35 cellular contexts compared by ENCODE assay signal in the genomic region with DNA sequence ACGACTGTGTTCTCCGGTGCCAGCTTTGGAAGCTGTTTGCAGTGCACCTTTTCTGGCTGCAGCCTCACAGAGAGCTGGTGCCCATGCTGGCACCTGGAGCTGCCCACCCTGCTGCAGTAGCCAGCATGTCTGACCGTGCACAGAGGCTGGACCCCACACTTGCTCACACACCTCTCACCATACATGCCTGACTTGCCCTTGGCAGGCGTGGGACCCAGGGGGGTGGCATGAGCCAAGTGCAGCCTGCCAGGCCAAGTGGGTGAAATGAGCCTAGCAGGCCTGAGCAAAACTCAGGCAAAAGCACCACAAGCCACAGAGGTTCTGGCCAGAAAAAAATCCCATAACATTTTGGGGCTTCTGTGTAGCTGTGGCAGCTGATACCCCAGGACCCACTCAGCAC.
"Had no signal": no experiment of that assay in that cellular context is flagged by ENCODE, and none has a peak within 500 bp of the region (broad histone marks: within the 10 kb centered on the region; RNA-seq: fewer than 3 reads in every experiment).

No MANE protein-coding gene starts in this region.

- H3K9me3 Mint-ChIP-seq: activated CD4-positive, alpha-beta T cell treated with anti-CD3 and anti-CD28 coated beads, Interleukin-2, amount 10 ng/mL, durations not matched to agents 24 days and 14 days; activated naive CD4-positive, alpha-beta T cell treated with anti-CD3 and anti-CD28 coated beads for 36 hours; activated T-helper 17 cell treated with anti-CD3 and anti-CD28 coated beads, Interleukin-2, amount 50 U/mL, for 72 hours; T-helper 1 cell treated with Interleukin-12 subunit alpha and Interleukin-12 subunit beta and Interleukin-4 antibody, amounts not matched to agents 30 μg/mL and 1 μg/mL, for 36 hours had no signal

- H3K4me3 Mint-ChIP-seq: activated B cell treated with CpG ODN at 0.5 μM for 24 hours; activated CD4-positive, alpha-beta memory T cell treated with anti-CD3 and anti-CD28 coated beads for 36 hours; activated CD4-positive, alpha-beta T cell treated with anti-CD3 and anti-CD28 coated beads, Interleukin-2, amount 10 ng/mL, durations not matched to agents 24 days and 14 days; activated CD8-positive, alpha-beta T cell treated with anti-CD3 and anti-CD28 coated beads for 36 hours; activated naive CD4-positive, alpha-beta T cell treated with anti-CD3 and anti-CD28 coated beads for 36 hours; activated naive CD8-positive, alpha-beta T cell treated with anti-CD3 and anti-CD28 coated beads for 36 hours; activated T-cell treated with anti-CD3 and anti-CD28 coated beads, Interleukin-2, amount 50 U/mL, for 4 hours; activated T-cell treated with anti-CD3 and anti-CD28 coated beads, Interleukin-2, amount 50 U/mL, for 72 hours; activated T-helper 1 cell treated with anti-CD3 and anti-CD28 coated beads, Interleukin-12 subunit alpha, Interleukin-12 subunit beta, Interleukin-2, Interleukin-4 antibody, amounts not matched to agents 30 ng/mL and 10 ng/mL and 1 ng/mL, durations not matched to agents 14 hours and 24 hours and 36 hours; activated T-helper 17 cell treated with anti-CD3 and anti-CD28 coated beads, Interleukin-2, amount 50 U/mL, for 72 hours; T-helper 1 cell treated with Interleukin-12 subunit alpha and Interleukin-12 subunit beta and Interleukin-4 antibody, amounts not matched to agents 30 μg/mL and 1 μg/mL, for 36 hours; T-helper 2 cell treated with Interferon-gamma antibody and Interleukin-4, amounts not matched to agents 5 μg/mL and 100 μg/mL, for 36 hours had no signal

- H3K36me3 Mint-ChIP-seq: activated CD4-positive, alpha-beta memory T cell treated with anti-CD3 and anti-CD28 coated beads for 36 hours; activated naive CD4-positive, alpha-beta T cell treated with anti-CD3 and anti-CD28 coated beads, Interleukin-2, amount 50 U/mL, for 72 hours; activated naive CD8-positive, alpha-beta T cell treated with anti-CD3 and anti-CD28 coated beads for 36 hours had no signal

- H3K4me1 ChIP-seq: adrenal gland, body of pancreas, breast epithelium had no signal

- H3K9me3 ChIP-seq: adrenal gland, body of pancreas had no signal

- H3K36me3 ChIP-seq: adrenal gland, brain microvascular endothelial cell, breast epithelium had no signal

- DNase-seq: activated B cell treated with CpG ODN at 0.5 μM for 24 hours; activated CD4-positive, alpha-beta memory T cell treated with anti-CD3 and anti-CD28 coated beads for 36 hours; activated CD4-positive, alpha-beta T cell treated with anti-CD3 and anti-CD28 coated beads for 4 hours; activated CD4-positive, alpha-beta T cell treated with anti-CD3 and anti-CD28 coated beads, Interleukin-2, amount 10 ng/mL, durations not matched to agents 24 days and 14 days; activated CD4-positive, alpha-beta T cell treated with anti-CD3 and anti-CD28 coated beads, Interleukin-2, amount 50 U/mL, for 1 hour; activated CD4-positive, alpha-beta T cell treated with anti-CD3 and anti-CD28 coated beads, Interleukin-2, amount 50 U/mL, for 4 hours; activated CD4-positive, CD25-positive, alpha-beta regulatory T cell treated with anti-CD3 and anti-CD28 coated beads, Interleukin-2, amount 50 U/mL, for 72 hours; activated CD8-positive, alpha-beta memory T cell treated with anti-CD3 and anti-CD28 coated beads, Interleukin-2, amount 50 U/mL, for 4 hours; activated CD8-positive, alpha-beta T cell treated with anti-CD3 and anti-CD28 coated beads for 36 hours; activated effector memory CD4-positive, alpha-beta T cell treated with anti-CD3 and anti-CD28 coated beads, Interleukin-2, amount 50 U/mL, for 16 hours; activated gamma-delta T cell treated with Interleukin-2 at 50 U/mL for 16 hours; activated naive CD4-positive, alpha-beta T cell; activated naive CD4-positive, alpha-beta T cell treated with anti-CD3 and anti-CD28 coated beads for 36 hours; activated naive CD4-positive, alpha-beta T cell treated with anti-CD3 and anti-CD28 coated beads, Interleukin-2, amount 50 U/mL, for 16 hours; activated naive CD8-positive, alpha-beta T cell treated with anti-CD3 and anti-CD28 coated beads for 36 hours; activated T-cell treated with anti-CD3 and anti-CD28 coated beads for 4 hours; activated T-cell treated with anti-CD3 and anti-CD28 coated beads, Interleukin-2, amount 50 U/mL, for 1 hour; activated T-cell treated with anti-CD3 and anti-CD28 coated beads, Interleukin-2, amount 50 U/mL, for 4 hours; activated T-cell treated with anti-CD3 and anti-CD28 coated beads, Interleukin-2, amount 50 U/mL, for 72 hours; adrenal gland; amniotic stem cell; aorta; body of pancreas; brain microvascular endothelial cell; SW 1271; T-helper 1 cell; T-helper 2 cell; T-helper 9 cell had no signal

- H3K27me3 ChIP-seq: adrenal gland, body of pancreas, brain microvascular endothelial cell, breast epithelium had no signal

- ATAC-seq: activated CD8-positive, alpha-beta T cell treated with anti-CD3 and anti-CD28 coated beads for 36 hours; activated naive CD4-positive, alpha-beta T cell treated with anti-CD3 and anti-CD28 coated beads, Interleukin-2, amount 50 U/mL, for 72 hours; activated T-cell treated with anti-CD3 and anti-CD28 coated beads, Interleukin-2, amount 50 U/mL, for 4 hours; activated T-cell treated with anti-CD3 and anti-CD28 coated beads, Interleukin-2, amount 50 U/mL, for 72 hours; activated T-helper 17 cell treated with anti-CD3 and anti-CD28 coated beads, Interleukin-2, amount 50 U/mL, for 72 hours; body of pancreas had no signal

- H3K27me3 Mint-ChIP-seq: activated B cell treated with CpG ODN at 0.5 μM for 24 hours; activated CD4-positive, alpha-beta T cell treated with anti-CD3 and anti-CD28 coated beads, Interleukin-2, amount 10 ng/mL, durations not matched to agents 24 days and 14 days; activated CD8-positive, alpha-beta T cell treated with anti-CD3 and anti-CD28 coated beads for 36 hours; activated naive CD8-positive, alpha-beta T cell treated with anti-CD3 and anti-CD28 coated beads for 36 hours; activated T-helper 17 cell treated with anti-CD3 and anti-CD28 coated beads, Interleukin-2, amount 50 U/mL, for 72 hours had no signal

- H3K4me1 Mint-ChIP-seq: activated B cell treated with CpG ODN at 0.5 μM for 24 hours; activated CD4-positive, alpha-beta T cell treated with anti-CD3 and anti-CD28 coated beads, Interleukin-2, amount 10 ng/mL, durations not matched to agents 24 days and 14 days; activated naive CD8-positive, alpha-beta T cell treated with anti-CD3 and anti-CD28 coated beads for 36 hours; activated T-helper 17 cell treated with anti-CD3 and anti-CD28 coated beads, Interleukin-2, amount 50 U/mL, for 72 hours had no signal

- H3K4me3 ChIP-seq: adrenal gland, body of pancreas, breast epithelium had no signal

- H3K27ac Mint-ChIP-seq: activated B cell treated with CpG ODN at 0.5 μM for 24 hours; activated CD4-positive, alpha-beta memory T cell treated with anti-CD3 and anti-CD28 coated beads for 36 hours; activated CD4-positive, alpha-beta T cell treated with anti-CD3 and anti-CD28 coated beads, Interleukin-2, amount 10 ng/mL, durations not matched to agents 24 days and 14 days; activated CD8-positive, alpha-beta T cell treated with anti-CD3 and anti-CD28 coated beads for 36 hours; activated naive CD4-positive, alpha-beta T cell treated with anti-CD3 and anti-CD28 coated beads for 36 hours; activated naive CD4-positive, alpha-beta T cell treated with anti-CD3 and anti-CD28 coated beads, Interleukin-2, amount 50 U/mL, for 72 hours; activated naive CD8-positive, alpha-beta T cell treated with anti-CD3 and anti-CD28 coated beads for 36 hours; activated T-cell treated with anti-CD3 and anti-CD28 coated beads, Interleukin-2, amount 50 U/mL, for 72 hours; activated T-helper 1 cell treated with anti-CD3 and anti-CD28 coated beads, Interleukin-12 subunit alpha, Interleukin-12 subunit beta, Interleukin-2, Interleukin-4 antibody, amounts not matched to agents 30 ng/mL and 10 ng/mL and 1 ng/mL, durations not matched to agents 14 hours and 24 hours and 36 hours; activated T-helper 17 cell treated with anti-CD3 and anti-CD28 coated beads, Interleukin-2, amount 50 U/mL, for 72 hours; T-helper 1 cell treated with Interleukin-12 subunit alpha and Interleukin-12 subunit beta and Interleukin-4 antibody, amounts not matched to agents 30 μg/mL and 1 μg/mL, for 36 hours; T-helper 2 cell treated with Interferon-gamma antibody and Interleukin-4, amounts not matched to agents 5 μg/mL and 100 μg/mL, for 36 hours had no signal

- H3K27ac ChIP-seq: adrenal gland, body of pancreas, brain microvascular endothelial cell, breast epithelium, VCaP had no signal
